1 cellular context compared by ENCODE assay signal in the genomic region with DNA sequence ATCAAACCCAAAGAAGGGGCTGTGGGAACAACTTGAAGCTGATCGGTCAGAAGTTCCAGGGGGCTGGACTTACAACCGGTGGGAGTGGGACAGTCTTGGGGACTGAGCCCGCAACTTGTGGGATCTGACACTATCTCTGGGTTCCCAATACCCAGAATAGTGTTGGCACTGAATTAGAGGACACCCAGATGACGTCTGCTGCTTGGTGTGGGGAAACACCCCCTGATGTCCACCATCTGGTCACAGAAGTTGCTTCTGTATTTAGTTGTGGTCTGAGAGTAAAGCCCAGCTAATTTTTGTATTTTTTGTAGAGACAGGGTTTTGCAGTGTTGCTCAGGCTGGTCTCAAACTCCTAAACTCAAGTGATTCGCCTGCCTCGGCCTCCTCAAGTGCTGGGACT.
TF ChIP-seq lines count a peak whose summit lies in the region.

No MANE protein-coding gene starts in this region.

TF ChIP-seq in HCT116, 20 proteins besides CTCF, POLR2A, EP300 and RAD21:
- TF ChIP-seq YY1 (IDR thresholded peaks at IDR 0.05; ENCODE audit: extremely low read depth, insufficient replicate concordance, low read depth, low read length) (no peak), ZNF274 (IDR thresholded peaks at IDR 0.05; ENCODE audit: low read depth, low read length) (no peak), POLR2AphosphoS5 (IDR thresholded peaks at IDR 0.05; ENCODE audit: low read depth, low read length) (peak; percentile 41; the same call in 1 of the 2 replicates)
